13 cellular contexts compared by ENCODE assay signal in the genomic region with DNA sequence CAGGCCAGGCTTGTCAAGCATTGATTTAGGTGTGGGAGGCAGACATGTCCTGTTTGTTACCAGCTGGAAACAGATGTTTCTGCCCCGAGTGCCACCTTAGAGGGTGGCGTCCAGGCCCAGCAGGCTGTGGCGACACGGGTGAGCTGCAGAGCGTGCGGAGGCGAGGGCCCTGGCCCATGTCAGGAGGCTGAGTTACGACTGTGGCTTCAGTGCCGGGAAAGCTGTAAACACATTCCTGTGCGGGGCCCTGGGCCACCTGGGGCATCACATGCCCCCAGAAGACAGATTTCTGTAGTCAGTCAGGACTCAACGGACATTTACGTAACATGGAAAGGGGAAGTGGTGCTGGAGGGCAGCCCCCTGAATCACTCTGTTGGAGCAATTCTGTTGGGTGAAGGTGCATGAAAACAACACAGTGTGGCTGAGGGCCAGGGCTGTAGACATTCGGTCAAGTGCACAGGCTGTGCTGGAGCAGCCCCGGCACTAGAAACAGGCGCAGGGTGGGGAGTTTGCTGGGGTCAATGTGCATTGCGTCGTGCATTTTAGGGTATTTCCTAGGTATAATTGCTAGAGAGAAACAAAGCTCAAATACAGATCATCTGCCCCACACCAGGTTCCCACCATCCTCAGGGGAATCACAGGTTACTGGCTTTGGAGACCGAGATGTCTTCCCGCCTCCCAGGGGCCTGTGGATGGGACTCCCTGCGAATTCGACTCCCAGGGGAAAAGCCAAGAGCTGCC.
A peak's percentile ranks its signal among the peaks of the same experiment; 100 is the strongest.
DNase-seq lines count a peak whose midpoint lies in the region; ATAC-seq and TF ChIP-seq lines count a peak whose summit lies in the region.
"Had no signal": no experiment of that assay in that cellular context is flagged by ENCODE, and none has a peak within 500 bp of the region (broad histone marks: within the 10 kb centered on the region; RNA-seq: fewer than 3 reads in every experiment).

No MANE protein-coding gene starts in this region.

- H3K9me2 ChIP-seq in OCI-LY1 (ENCODE audit: low read depth, low read length): no peaks in the 10 kb centered on the region

- ATAC-seq in Right ventricle myocardium inferior (no peak), Right ventricle myocardium superior (ENCODE audit: poor library complexity) (no peak), HG02678 (IDR thresholded peaks at IDR 0.05; ENCODE audit: unreplicated experiment) (peak; percentile 72), WTC11 (no peak), right cardiac atrium (no peak)
- ATAC-seq: activated CD4-positive, alpha-beta T cell treated with anti-CD3 and anti-CD28 coated beads for 36 hours; left colon had no signal

- H3K9me3 ChIP-seq in OCI-LY1 (ENCODE audit: low read length) (no peaks in the 10 kb centered on the region), transverse colon (no peaks in the 10 kb centered on the region), right cardiac atrium (ENCODE audit: control insufficient read depth, low read length) (no peaks in the 10 kb centered on the region)
- H3K9me3 ChIP-seq: neutrophil had no signal

- H3K4me3 Mint-ChIP-seq in WTC11: no peak overlapping the region
- H3K4me3 Mint-ChIP-seq: activated CD4-positive, alpha-beta T cell treated with anti-CD3 and anti-CD28 coated beads for 36 hours had no signal

- peaks cover 64% of the 10 kb centered on the region for H3K4me1 ChIP-seq in OCI-LY1 (ENCODE audit: insufficient read depth, low read length, severe bottlenecking)
- H3K4me1 ChIP-seq in transverse colon: no peaks in the 10 kb centered on the region
- H3K4me1 ChIP-seq in right cardiac atrium (ENCODE audit: control insufficient read depth, insufficient read depth, low read length): no peaks in the 10 kb centered on the region

- CTCF ChIA-PET in WTC11 (lab: Charles Lee): no interaction called here

- TF ChIP-seq CTCF in OCI-LY1 (IDR thresholded peaks at IDR 0.05; ENCODE audit: low read length) (no peak), transverse colon (IDR thresholded peaks at IDR 0.05) (no peak), WTC11 (IDR thresholded peaks at IDR 0.05) (no peak)

- no peaks in the 10 kb centered on the region for H3F3A ChIP-seq in OCI-LY1 (ENCODE audit: insufficient read depth, low read length)

- H3K27me3 ChIP-seq in OCI-LY1 (ENCODE audit: insufficient read depth, low read length): no peaks in the 10 kb centered on the region
- H3K27me3 ChIP-seq in transverse colon: no peaks in the 10 kb centered on the region
- no peaks in the 10 kb centered on the region for H3K27me3 ChIP-seq in right cardiac atrium (ENCODE audit: control insufficient read depth, insufficient read depth)

- H3K79me2 ChIP-seq in OCI-LY1 (ENCODE audit: insufficient read depth, low read length): no peaks in the 10 kb centered on the region

- peak overlapping the region; percentile 98 for H3K27ac ChIP-seq in OCI-LY1 (ENCODE audit: low read depth, low read length, poor library complexity, severe bottlenecking)
- no peak overlapping the region for H3K27ac ChIP-seq in transverse colon
- H3K27ac ChIP-seq in right cardiac atrium (ENCODE audit: low read length): no peak overlapping the region
- H3K27ac ChIP-seq: neutrophil had no signal

- H3K36me3 ChIP-seq in OCI-LY1 (ENCODE audit: insufficient read depth, low read length) (no peaks in the 10 kb centered on the region), transverse colon (no peaks in the 10 kb centered on the region)
- H3K36me3 ChIP-seq: neutrophil had no signal

- H3K27me3 Mint-ChIP-seq in WTC11 (ENCODE audit: low read depth): peaks cover 24% of the 10 kb centered on the region

- no peak overlapping the region for H2AFZ ChIP-seq in OCI-LY1 (ENCODE audit: low read length)

- H3K9me3 Mint-ChIP-seq in WTC11: peaks cover 89% of the 10 kb centered on the region

- TF ChIP-seq EP300 in transverse colon (IDR thresholded peaks at IDR 0.05; ENCODE audit: low read depth): no peak

- in situ Hi-C loops in transverse colon (cut with MboI; ENCODE audit: low pct_ligation_motif_present in 1 of 4, low pct_unique_long_range_greater_than_20kb in 1 of 4, low sequenced_read_pairs in 3 of 4): no loop called here

- intact Hi-C loops in Right ventricle myocardium inferior (cut with DNase I): no loop called here
- intact Hi-C loops in Right ventricle myocardium superior (cut with DNase I): no loop called here
- intact Hi-C loops in transverse colon (cut with DNase I; ENCODE audit: low total_unique reads): no loop called here
- intact Hi-C loops in right cardiac atrium (cut with DNase I): no loop called here

- WGBS in transverse colon (ENCODE audit: low coverage in 1 of 2), 2 donors: 70 to 74% methylated on average over 3 to 18 of the region's 21 CpGs
- 74% methylated on average over 21 of the region's 21 CpGs for WGBS in right cardiac atrium

- POLR2A ChIA-PET in WTC11 (lab: Charles Lee): no interaction called here

- H3K4me1 Mint-ChIP-seq in WTC11: no peaks in the 10 kb centered on the region
- H3K4me1 Mint-ChIP-seq: activated CD4-positive, alpha-beta T cell treated with anti-CD3 and anti-CD28 coated beads for 36 hours had no signal

- no peaks in the 10 kb centered on the region for H4K20me1 ChIP-seq in OCI-LY1 (ENCODE audit: insufficient read depth, low read length)

- DNase-seq in Right ventricle myocardium inferior (ENCODE audit: missing footprints): peak; percentile 42
- no peak for DNase-seq in Right ventricle myocardium superior
- peak; percentile 16 for DNase-seq in transverse colon
- DNase-seq in WTC11 (ENCODE audit: low spot score): no peak
- DNase-seq in right cardiac atrium: no peak
- DNase-seq in activated CD4-positive, alpha-beta T cell treated with anti-CD3 and anti-CD28 coated beads for 1 hour: no peak
- DNase-seq: activated CD4-positive, alpha-beta T cell treated with anti-CD3 and anti-CD28 coated beads for 36 hours; stimulated activated CD4-positive, alpha-beta T cell treated with anti-CD3 and anti-CD28 coated beads, Interleukin-15, amount 100 ng/mL, for 24 hours; stimulated activated naive CD4-positive, alpha-beta T cell had no signal

- no peak for TF ChIP-seq POLR2A in transverse colon (IDR thresholded peaks at IDR 0.05)

- H3K4me3 ChIP-seq in OCI-LY1 (ENCODE audit: low read depth, low read length, poor library complexity, severe bottlenecking) (peak overlapping the region; percentile 36), transverse colon (no peak overlapping the region), right cardiac atrium (ENCODE audit: low read length) (no peak overlapping the region)

- peak overlapping the region; percentile 64 for H3K4me2 ChIP-seq in OCI-LY1 (ENCODE audit: low read length)

- peak overlapping the region; percentile 87 for H3K9ac ChIP-seq in OCI-LY1 (ENCODE audit: low read length)

- peaks cover 72% of the 10 kb centered on the region for H3K36me3 Mint-ChIP-seq in WTC11

- H3K27ac Mint-ChIP-seq in WTC11: no peak overlapping the region
- H3K27ac Mint-ChIP-seq: activated CD4-positive, alpha-beta T cell treated with anti-CD3 and anti-CD28 coated beads for 36 hours had no signal

TF ChIP-seq in WTC11, 78 proteins besides CTCF, POLR2A, EP300 and RAD21:
- TF ChIP-seq ZNF263 (CRISPR knock-in tag; IDR thresholded peaks at IDR 0.05; ENCODE audit: low read depth): no peak
- no peak for TF ChIP-seq HMGA2 (CRISPR knock-in tag; IDR thresholded peaks at IDR 0.05)
- TF ChIP-seq CREB1 (CRISPR knock-in tag; IDR thresholded peaks at IDR 0.05): no peak
- no peak for TF ChIP-seq NR2C2 (CRISPR knock-in tag; IDR thresholded peaks at IDR 0.05)
- TF ChIP-seq, protein P1, sequence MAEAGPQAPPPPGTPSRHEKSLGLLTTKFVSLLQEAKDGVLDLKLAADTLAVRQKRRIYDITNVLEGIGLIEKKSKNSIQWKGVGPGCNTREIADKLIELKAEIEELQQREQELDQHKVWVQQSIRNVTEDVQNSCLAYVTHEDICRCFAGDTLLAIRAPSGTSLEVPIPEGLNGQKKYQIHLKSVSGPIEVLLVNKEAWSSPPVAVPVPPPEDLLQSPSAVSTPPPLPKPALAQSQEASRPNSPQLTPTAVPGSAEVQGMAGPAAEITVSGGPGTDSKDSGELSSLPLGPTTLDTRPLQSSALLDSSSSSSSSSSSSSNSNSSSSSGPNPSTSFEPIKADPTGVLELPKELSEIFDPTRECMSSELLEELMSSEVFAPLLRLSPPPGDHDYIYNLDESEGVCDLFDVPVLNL (CRISPR knock-in tag; IDR thresholded peaks at IDR 0.05; ENCODE audit: borderline replicate concordance, low read depth): no peak
- no peak for TF ChIP-seq SOX15 (CRISPR knock-in tag; IDR thresholded peaks at IDR 0.05)
- no peak for TF ChIP-seq ZNF671 (CRISPR knock-in tag; IDR thresholded peaks at IDR 0.05)

Comparison
In these comparisons a context has a peak if more than half of its experiments do, and no peak if none do; other contexts are left out.
1. DNase-seq: peak in Right ventricle myocardium inferior (single experiment) and transverse colon (single experiment); none in Right ventricle myocardium superior (single experiment), WTC11 (single experiment), right cardiac atrium (0 of 3) and activated CD4-positive, alpha-beta T cell treated with anti-CD3 and anti-CD28 coated beads for 1 hour (single experiment).